Comparison of ENCODE assay signal across 8 cellular contexts in genomic region chr2:71454221-71455010, GRCh38. TPM values are rescaled to one million over a fixed set of nuclear protein-coding genes. Genes with fewer than 3 reads are reported as not detected.
A peak's percentile ranks its signal among the peaks of the same experiment; 100 is the strongest.
DNase-seq lines count a peak whose midpoint lies in the region; ATAC-seq and TF ChIP-seq lines count a peak whose summit lies in the region.

No MANE protein-coding gene starts in this region.

- in situ Hi-C loops in GM23248 (cut with MboI) (no loop called here), astrocyte of the spinal cord (cut with HindIII; ENCODE audit: low sequenced_read_pairs) (no loop called here)

- H3K4me1 ChIP-seq in GM23248 (ENCODE audit: insufficient read depth) (peaks cover 10% of the 10 kb centered on the region; the same call in 1 of the 2 replicates), iPS-15b (ENCODE audit: control insufficient read depth, insufficient read depth, low read length) (peaks cover 30% of the 10 kb centered on the region), rectal smooth muscle tissue (ENCODE audit: control insufficient read depth, insufficient read depth, low read length) (peaks cover 44% of the 10 kb centered on the region)

- no peak overlapping the region for H2AFZ ChIP-seq in GM23248

- DNase-seq in GM23248 (no peak), astrocyte of the spinal cord (ENCODE audit: low read depth, low spot score) (no peak), amniotic stem cell (lab: John Stamatoyannopoulos, UW) (no peak), HPDE6-E6E7 (ENCODE audit: extremely low spot score) (no peak)

- H3K79me2 ChIP-seq in GM23248 (ENCODE audit: insufficient read depth), result no peaks in the 10 kb centered on the region

- peak overlapping the region; percentile 69 for H3K4me2 ChIP-seq in GM23248 (ENCODE audit: unreplicated experiment)

- no peak overlapping the region for H3K27ac ChIP-seq in GM23248
- H3K27ac ChIP-seq in rectal smooth muscle tissue (ENCODE audit: low read depth, low read length), result peak overlapping the region; percentile 79

- WGBS in GM23248 (ENCODE audit: low coverage in 1 of 2, low lambda C conversion rate in 2 of 2, missing lambda C conversion rate in 2 of 2), 2 experiments, result 37 to 48% methylated on average over 17 of the region's 17 CpGs

- no peaks in the 10 kb centered on the region for H3F3A ChIP-seq in GM23248 (ENCODE audit: insufficient read depth)

- no peaks in the 10 kb centered on the region for H3K9me3 ChIP-seq in GM23248 (ENCODE audit: low read depth)
- no peaks in the 10 kb centered on the region for H3K9me3 ChIP-seq in iPS-15b (ENCODE audit: control insufficient read depth, insufficient read depth, low read length)

- TF ChIP-seq CTCF in astrocyte of the spinal cord (IDR thresholded peaks at IDR 0.05; ENCODE audit: low read depth, low read length), result no peak

- peaks cover 10% of the 10 kb centered on the region; the same call in 1 of the 2 replicates for H3K27me3 ChIP-seq in GM23248 (replicated peaks; ENCODE audit: insufficient read depth)
- peaks cover 53% of the 10 kb centered on the region for H3K27me3 ChIP-seq in iPS-15b (ENCODE audit: control insufficient read depth, insufficient read depth, low read length)
- H3K27me3 ChIP-seq in rectal smooth muscle tissue (ENCODE audit: control insufficient read depth, insufficient read depth, low read length), result no peaks in the 10 kb centered on the region

- H3K9ac ChIP-seq in GM23248 (no peak overlapping the region), iPS-15b (ENCODE audit: low read depth, low read length) (no peak overlapping the region), rectal smooth muscle tissue (ENCODE audit: low read length) (no peak overlapping the region)

- H3K9me2 ChIP-seq in GM23248 (ENCODE audit: insufficient read depth), result no peaks in the 10 kb centered on the region

- H4K20me1 ChIP-seq in GM23248 (ENCODE audit: insufficient read depth), result no peaks in the 10 kb centered on the region

- H3K4me3 ChIP-seq in GM23248 (peak overlapping the region; percentile 67), astrocyte of the spinal cord (ENCODE audit: low read depth, low read length) (peak overlapping the region; percentile 45), iPS-15b (ENCODE audit: low read depth, low read length) (peak overlapping the region; percentile 64), rectal smooth muscle tissue (ENCODE audit: low read length) (peak overlapping the region; percentile 83)

- ATAC-seq in HG02884 (IDR thresholded peaks at IDR 0.05; ENCODE audit: unreplicated experiment) (no peak), GM18861 (IDR thresholded peaks at IDR 0.05; ENCODE audit: unreplicated experiment) (no peak)

- H3K36me3 ChIP-seq in GM23248 (ENCODE audit: low read depth) (no peaks in the 10 kb centered on the region), iPS-15b (ENCODE audit: control insufficient read depth, insufficient read depth, low read length) (no peaks in the 10 kb centered on the region), rectal smooth muscle tissue (ENCODE audit: control insufficient read depth, insufficient read depth, low read length) (no peaks in the 10 kb centered on the region)

RNA-seq across cellular contexts. Expression of gene DYSF, which starts 1.1 kb away (rescaled TPM):
- 0.54 TPM in 1 of 2 replicates, not detected in the other for total RNA-seq in GM23248 (2014; rRNA removed; shearing (Covaris generic))
- 0.25 and 0.42 TPM in 2 replicates for polyA plus RNA-seq in GM23248 (2016; fragmentation: Nextera tagmentation; extraction: Ambion mirVana)
